In the genomic region with DNA sequence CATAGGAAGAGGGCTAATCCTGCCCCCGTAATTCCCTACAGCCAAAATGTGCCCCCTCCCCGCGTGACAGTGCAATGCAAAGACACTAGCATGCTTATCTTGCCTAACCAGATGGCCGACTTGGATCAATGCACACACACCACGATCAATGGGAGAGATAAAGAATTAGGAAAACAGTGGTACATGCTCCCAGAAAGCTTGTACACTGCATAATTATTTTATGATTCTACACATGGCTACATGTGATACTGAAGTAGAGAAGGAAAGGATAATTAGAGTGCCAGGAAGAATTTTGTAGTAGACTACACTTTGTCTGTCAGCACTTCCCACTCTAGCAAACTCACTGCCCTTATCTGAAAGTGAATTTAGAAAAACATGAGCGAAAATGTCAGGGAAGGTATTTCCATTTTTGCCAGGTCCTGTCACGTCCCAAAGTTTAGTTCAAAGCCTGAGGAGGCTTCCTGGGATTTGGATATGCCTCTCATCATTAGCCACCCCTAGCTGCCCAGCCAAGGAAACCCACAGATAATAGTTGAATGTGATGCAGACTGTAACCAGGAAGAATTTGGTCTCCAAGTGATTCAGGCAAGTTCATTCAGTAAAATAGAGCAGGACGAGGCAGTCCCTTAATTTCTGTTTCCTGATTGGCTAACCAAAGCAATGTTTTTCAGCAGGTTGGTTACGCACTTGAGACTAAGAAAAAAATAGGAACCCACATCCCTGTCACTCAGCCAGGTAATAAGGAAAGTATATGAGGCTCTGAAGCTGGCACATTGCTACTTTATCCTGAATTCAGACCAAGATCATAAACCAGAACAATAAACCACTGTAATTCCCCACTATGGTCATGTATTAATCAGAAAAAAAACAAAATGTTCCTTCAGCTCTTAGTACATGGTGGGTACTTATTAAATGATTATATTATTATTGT, we compare ENCODE assay signal across 18 cellular contexts.
A peak's percentile ranks its signal among the peaks of the same experiment; 100 is the strongest.
DNase-seq lines count a peak whose midpoint lies in the region; ATAC-seq, FAIRE-seq and TF ChIP-seq lines count a peak whose summit lies in the region.
"Had no signal": no experiment of that assay in that cellular context is flagged by ENCODE, and none has a peak within 500 bp of the region (broad histone marks: within the 10 kb centered on the region; RNA-seq: fewer than 3 reads in every experiment).

No MANE protein-coding gene starts in this region.

- H3K4me3 ChIP-seq in bronchial epithelial cell (ENCODE audit: low read depth, low read length) (no peak overlapping the region), small intestine (ENCODE audit: low read depth in 1 of 2, low read length in 2 of 2) (no peak overlapping the region)
- H3K4me3 ChIP-seq: coronary artery, GM23248, lung, psoas muscle, tibial artery had no signal

- peak; percentile 4 for DNase-seq in DMS53 (lab: John Stamatoyannopoulos, UW)
- DNase-seq in DMS53 treated with DMSO at 0.1 percent for 48 hours (lab: John Stamatoyannopoulos, UW; ENCODE audit: unreplicated experiment): no peak
- peak; percentile 90 to 94 for DNase-seq in NCI-H526 (lab: John Stamatoyannopoulos, UW)
- DNase-seq in bronchial epithelial cell (ENCODE audit: low read depth): peak; percentile 28
- peak; percentile 8 for DNase-seq in small intestine
- no peak for DNase-seq in GM20000 (ENCODE audit: low spot score)
- no peak for DNase-seq in activated CD4-positive, CD25-positive, alpha-beta regulatory T cell treated with anti-CD3 and anti-CD28 coated beads, Interleukin-2, amount 50 U/mL, for 72 hours
- no peak for DNase-seq in stimulated activated naive CD8-positive, alpha-beta T cell treated with anti-CD3 and anti-CD28 coated beads, Interleukin-15, Interleukin-2, amounts not matched to agents 100 U/mL and 50 U/mL, for 24 hours
- DNase-seq: 8988T, GM23248, psoas muscle, T-cell, tibial artery had no signal

- H3K36me3 ChIP-seq in bronchial epithelial cell (ENCODE audit: control insufficient read depth, insufficient read depth, low read length) (no peaks in the 10 kb centered on the region), small intestine (ENCODE audit: control insufficient read depth in 2 of 2, insufficient read depth in 2 of 2, low read length in 2 of 2) (no peaks in the 10 kb centered on the region)
- H3K36me3 ChIP-seq: tibial artery had no signal

- no peak overlapping the region for H3K27ac ChIP-seq in small intestine (ENCODE audit: low read depth in 1 of 2, low read length in 1 of 2)
- H3K27ac ChIP-seq: coronary artery, GM23248, psoas muscle, tibial artery had no signal

- FAIRE-seq in bronchial epithelial cell (lab: Jason Lieb, UNC): no peak
- no peak for FAIRE-seq in small intestine (lab: Jason Lieb, UNC)
- FAIRE-seq: frontal cortex had no signal

- no peaks in the 10 kb centered on the region for H3K4me1 ChIP-seq in small intestine (ENCODE audit: control insufficient read depth in 2 of 2, insufficient read depth in 1 of 2, low read depth in 1 of 2, low read length in 1 of 2)
- H3K4me1 ChIP-seq: psoas muscle, tibial artery had no signal

- H3K27me3 ChIP-seq in bronchial epithelial cell (ENCODE audit: control insufficient read depth, insufficient read depth, low read length): no peaks in the 10 kb centered on the region
- H3K27me3 ChIP-seq in small intestine (ENCODE audit: control insufficient read depth in 2 of 2, insufficient read depth in 2 of 2, low read length in 2 of 2): no peaks in the 10 kb centered on the region
- H3K27me3 ChIP-seq: tibial artery had no signal

- no peak for TF ChIP-seq CTCF in bronchial epithelial cell (IDR thresholded peaks at IDR 0.05; ENCODE audit: insufficient read depth, low read length, severe bottlenecking)
- no peak for TF ChIP-seq CTCF in GM20000 (IDR thresholded peaks at IDR 0.05; ENCODE audit: extremely low read depth, missing control alignments)

- no peaks in the 10 kb centered on the region for H3K9me3 ChIP-seq in small intestine (ENCODE audit: control insufficient read depth, low read depth)

- ATAC-seq in stimulated activated naive CD8-positive, alpha-beta T cell treated with anti-CD3 and anti-CD28 coated beads, Interleukin-15, Interleukin-2, amounts not matched to agents 100 U/mL and 50 U/mL, for 24 hours: no peak
- ATAC-seq: natural killer cell treated with Interleukin-12 subunit alpha and Interleukin-12 subunit beta and Interleukin-15 and Interleukin-18, amount 100 ng/mL, for 72 hours; psoas muscle; stimulated activated memory B cell treated with anti-CD40 and anti-IgM and Interleukin-4, amounts not matched to agents 10 μg/mL and 1 μg/mL and 100 μg/mL, for 72 hours; T-cell had no signal

- WGBS in small intestine, 3 donors: 9 to 44% (median 18%) methylated on average over 9 of the region's 9 CpGs

Comparison
In these comparisons a context has a peak if more than half of its experiments do, and no peak if none do; other contexts are left out.
1. DNase-seq: peak in DMS53 (single experiment), NCI-H526 (2 of 2), bronchial epithelial cell (single experiment) and small intestine (single experiment); none in DMS53 treated with DMSO at 0.1 percent for 48 hours (single experiment), GM20000 (single experiment), activated CD4-positive, CD25-positive, alpha-beta regulatory T cell treated with anti-CD3 and anti-CD28 coated beads, Interleukin-2, amount 50 U/mL, for 72 hours (single experiment) and stimulated activated naive CD8-positive, alpha-beta T cell treated with anti-CD3 and anti-CD28 coated beads, Interleukin-15, Interleukin-2, amounts not matched to agents 100 U/mL and 50 U/mL, for 24 hours (single experiment).